Comparison of ENCODE assay signal across 8 cellular contexts in the genomic region with DNA sequence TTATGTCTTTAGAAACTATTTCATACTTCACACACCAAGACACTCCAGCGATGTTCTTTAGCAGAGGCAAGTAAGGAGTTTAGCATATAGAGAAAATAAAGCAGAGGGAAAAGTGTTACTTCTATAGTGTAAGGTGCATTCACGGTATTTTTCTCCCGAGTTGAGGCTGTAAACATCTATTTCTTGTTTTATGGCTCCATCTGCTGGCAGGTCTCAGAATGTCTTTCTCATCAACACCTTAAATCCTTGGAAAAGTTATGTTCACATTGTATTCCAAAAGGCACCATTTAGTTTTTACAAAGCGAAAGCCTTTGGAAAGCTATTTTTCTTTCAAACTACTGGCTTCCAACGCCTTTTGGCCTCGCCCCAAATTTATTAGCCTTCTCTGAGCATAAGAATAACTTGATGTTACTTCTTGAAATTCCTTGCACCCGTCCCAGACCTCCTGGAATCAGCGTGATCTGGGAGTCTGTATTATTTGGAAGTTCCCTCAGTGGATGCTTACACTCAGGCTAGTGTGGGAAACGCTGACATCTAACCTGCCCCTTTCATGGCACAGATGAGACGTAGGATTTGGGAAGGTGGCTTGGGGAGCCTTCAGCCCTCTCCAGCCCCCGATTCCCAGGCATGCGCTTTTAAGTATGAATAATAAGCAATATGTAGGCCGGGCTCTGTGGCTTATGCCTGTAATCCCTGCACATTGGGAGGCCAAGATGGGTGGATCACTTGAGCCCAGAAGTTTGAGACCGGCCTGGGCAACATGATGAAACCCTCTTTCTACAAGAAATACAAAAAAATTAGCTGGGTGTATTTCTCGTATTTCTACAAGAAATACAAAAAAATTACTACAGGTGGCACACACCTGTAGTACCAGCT. TPM values are rescaled to one million over a fixed set of nuclear protein-coding genes. Genes with fewer than 3 reads are reported as not detected.
DNase-seq lines count a peak whose midpoint lies in the region; ATAC-seq, FAIRE-seq and TF ChIP-seq lines count a peak whose summit lies in the region.

No MANE protein-coding gene starts in this region.

- CTCF ChIA-PET in HepG2 (lab: Yijun Ruan, JAX; ENCODE audit: low intra/inter-chr PET ratio, low total read pairs): interaction anchor here (0.7 to 1.7 kb wide), 7 partner anchors 55 to 309 kb away, joined by 3 to 17 read pairs (median 6); no protein-coding TSS in a partner anchor

- H3K27ac Mint-ChIP-seq in activated T-cell treated with anti-CD3 and anti-CD28 coated beads, Interleukin-2, amount 50 U/mL, for 24 hours: no peak overlapping the region

- no peak overlapping the region for H3K9ac ChIP-seq in HepG2 (ENCODE audit: insufficient read depth, low read depth, low read length)

- no peaks in the 10 kb centered on the region for H3K9me3 ChIP-seq in HepG2 (ENCODE audit: low read length)

- intact Hi-C loops in HepG2 (cut with micrococcal nuclease; ENCODE audit: unreplicated experiment): loop anchor here (1.0 kb wide), 2 partner anchors 288 to 309 kb away; no protein-coding TSS in a partner anchor

- peak; percentile 73 for TF ChIP-seq CTCF in HepG2 (CRISPR knock-in tag; IDR thresholded peaks at IDR 0.05)

- no peaks in the 10 kb centered on the region for H3K36me3 Mint-ChIP-seq in activated T-cell treated with anti-CD3 and anti-CD28 coated beads, Interleukin-2, amount 50 U/mL, for 24 hours (ENCODE audit: low read depth)

- no peaks in the 10 kb centered on the region for H3K9me3 Mint-ChIP-seq in activated T-cell treated with anti-CD3 and anti-CD28 coated beads, Interleukin-2, amount 50 U/mL, for 24 hours

- no peak overlapping the region for H3K27ac ChIP-seq in HepG2 (ENCODE audit: extremely low read length, insufficient read depth, low read length)

- TF ChIP-seq POLR2A in HepG2 (IDR thresholded peaks at IDR 0.05; ENCODE audit: insufficient read depth in 1 of 2, low read depth in 2 of 2, low read length in 2 of 2): no peak

- H3K79me2 ChIP-seq in HepG2 (ENCODE audit: insufficient read depth, low read length): no peaks in the 10 kb centered on the region

- ATAC-seq in HepG2: peak; percentile 67
- ATAC-seq in HG03342 (IDR thresholded peaks at IDR 0.05; ENCODE audit: unreplicated experiment): no peak

- H3K36me3 ChIP-seq in H7 (replicated peaks; ENCODE audit: control insufficient read depth, insufficient read depth, low read length) (no peaks in the 10 kb centered on the region), HepG2 (replicated peaks in 1 of 2; ENCODE audit: control insufficient read depth in 1 of 2, insufficient read depth in 2 of 2, low read length in 2 of 2) (no peaks in the 10 kb centered on the region)

- POLR2A ChIA-PET in HepG2 (lab: Yijun Ruan, JAX): no interaction called here

- peak; percentile 39; the same call in 1 of the 2 replicates for TF ChIP-seq RAD21 in HepG2 (CRISPR knock-in tag; IDR thresholded peaks at IDR 0.05)

- BruUV-seq in HepG2 (replicated peaks; lab: Mats Ljungman, UMichigan): no TSS peak

- TF ChIP-seq EP300 in HepG2 (IDR thresholded peaks at IDR 0.05; ENCODE audit: low read depth in 2 of 2, low read length in 2 of 2) (no peak), HepG2 (CRISPR knock-in tag; IDR thresholded peaks at IDR 0.05; ENCODE audit: borderline replicate concordance) (no peak)

- H3K4me1 ChIP-seq in HepG2 (ENCODE audit: insufficient read depth, low read length): no peaks in the 10 kb centered on the region

- peaks cover 2% of the 10 kb centered on the region; the same call in 1 of the 2 replicates for H3K27me3 ChIP-seq in H7 (ENCODE audit: control insufficient read depth, insufficient read depth, low read length)
- peaks cover 2 to 23% of the 10 kb centered on the region in 2 experiments for H3K27me3 ChIP-seq in HepG2 (ENCODE audit: control insufficient read depth in 1 of 2, insufficient read depth in 2 of 2, low read length in 2 of 2)

- DNase-seq in DMS 273 treated with DMSO at 0.1 percent for 48 hours (lab: John Stamatoyannopoulos, UW) (peak; percentile 4), H7 (peak; percentile 73), NCI-H526 treated with DMSO at 0.1 percent for 48 hours (lab: John Stamatoyannopoulos, UW) (peak; percentile 20), T47D (ENCODE audit: low read depth in 1 of 2, low spot score in 1 of 2) (peak; percentile 82 to 85), HepG2 (ENCODE audit: low spot score) (peak; percentile 52)
- DNase-seq in activated CD8-positive, alpha-beta memory T cell treated with anti-CD3 and anti-CD28 coated beads, Interleukin-2, amount 50 U/mL, for 48 hours: no peak
- DNase-seq in activated T-cell treated with anti-CD3 and anti-CD28 coated beads, Interleukin-2, amount 50 U/mL, for 24 hours: no peak

- WGBS in HepG2 (ENCODE audit: low lambda C conversion rate): 25% methylated on average over 10 of the region's 15 CpGs

- H3K27me3 Mint-ChIP-seq in activated T-cell treated with anti-CD3 and anti-CD28 coated beads, Interleukin-2, amount 50 U/mL, for 24 hours: peaks cover 30% of the 10 kb centered on the region

- H3K4me3 Mint-ChIP-seq in activated T-cell treated with anti-CD3 and anti-CD28 coated beads, Interleukin-2, amount 50 U/mL, for 24 hours: no peak overlapping the region

- H3K4me3 ChIP-seq in H7 (ENCODE audit: insufficient read depth, low read depth, low read length) (no peak overlapping the region), HepG2 (replicated peaks in 1 of 3; ENCODE audit: insufficient read depth in 1 of 3, low read depth in 2 of 3, low read length in 3 of 3) (no peak overlapping the region)

- no peak overlapping the region for H2AFZ ChIP-seq in HepG2 (ENCODE audit: low read length)

- peaks cover 2% of the 10 kb centered on the region for H3K4me1 Mint-ChIP-seq in activated T-cell treated with anti-CD3 and anti-CD28 coated beads, Interleukin-2, amount 50 U/mL, for 24 hours (ENCODE audit: low read depth)

- no peaks in the 10 kb centered on the region for H4K20me1 ChIP-seq in HepG2 (ENCODE audit: insufficient read depth, low read length)

- H3K4me2 ChIP-seq in HepG2 (ENCODE audit: low read depth, low read length): no peak overlapping the region

- in situ Hi-C loops in T47D (cut with HindIII; ENCODE audit: low pct_unique_long_range_greater_than_20kb, low sequenced_read_pairs): no loop called here
- in situ Hi-C loops in HepG2 (cut with HindIII; ENCODE audit: extremely low pct_ligation_motif_present, low pct_unique_long_range_greater_than_20kb): loop anchor here (5.0 kb wide), 1 partner anchor 288 kb away; no protein-coding TSS in a partner anchor

- peak; percentile 85 for FAIRE-seq in HepG2 (lab: Jason Lieb, UNC)

TF ChIP-seq in HepG2, 621 proteins besides CTCF, POLR2A, EP300 and RAD21:
- no peak for TF ChIP-seq NR2F2 (IDR thresholded peaks at IDR 0.05; ENCODE audit: borderline replicate concordance, low read depth)
- TF ChIP-seq STAG1 (CRISPR knock-in tag; IDR thresholded peaks at IDR 0.05): peak; percentile 85
- no peak for TF ChIP-seq MAZ (IDR thresholded peaks at IDR 0.05; ENCODE audit: borderline replicate concordance, low read depth, low read length)
- TF ChIP-seq MAZ (CRISPR knock-in tag; IDR thresholded peaks at IDR 0.05; ENCODE audit: low read depth): no peak
- TF ChIP-seq ZNF644 (CRISPR knock-in tag; IDR thresholded peaks at IDR 0.05; ENCODE audit: low read depth): no peak
- no peak for TF ChIP-seq ZZZ3 (CRISPR knock-in tag; IDR thresholded peaks at IDR 0.05; ENCODE audit: borderline replicate concordance)
- 0 out of 2 replicates have a peak, but pooled peaks have one; percentile 20 for TF ChIP-seq FOXA3 (CRISPR knock-in tag; IDR thresholded peaks at IDR 0.05)
- TF ChIP-seq SMC3 (IDR thresholded peaks at IDR 0.05; ENCODE audit: low read length): peak; percentile 59
- no peak for TF ChIP-seq ZFP91 (CRISPR knock-in tag; IDR thresholded peaks at IDR 0.05; ENCODE audit: borderline replicate concordance)
- TF ChIP-seq ZNF879 (CRISPR knock-in tag; IDR thresholded peaks at IDR 0.05): no peak

RNA-seq across cellular contexts. Expression of gene PIWIL1, which starts 1.9 kb away (rescaled TPM):
- total RNA-seq in H7 (2014; rRNA removed; shearing (Covaris generic)): not detected in 2 replicates
- total RNA-seq in HepG2 (2016; rRNA removed; fragmentation: Illumina TruSeq; extraction: Trizol): not detected in 2 replicates
- not detected in 2 replicates for total RNA-seq in HepG2 (2016; cell fraction: cytosol; rRNA removed; fragmentation: Illumina TruSeq; extraction: Trizol; ENCODE audit: low read depth)
- not detected in 2 replicates for total RNA-seq in HepG2 (2016; cell fraction: insoluble cytoplasmic fraction; rRNA removed; fragmentation: Illumina TruSeq; extraction: Trizol)
- total RNA-seq in HepG2 (2016; cell fraction: membrane; rRNA removed; fragmentation: Illumina TruSeq; extraction: Trizol): not detected in 2 replicates
- not detected in 2 replicates for total RNA-seq in HepG2 (2016; cell fraction: nucleus; rRNA removed; fragmentation: Illumina TruSeq; extraction: Trizol)
- polyA plus RNA-seq in HepG2 (2011; rRNA removed): not detected in 2 replicates
- not detected in 2 replicates for polyA plus RNA-seq in HepG2 (2011; cell fraction: cytosol; rRNA removed)
- not detected in 2 replicates for polyA plus RNA-seq in HepG2 (2011; cell fraction: nucleus; rRNA removed)
- polyA plus RNA-seq in HepG2 (2012): not detected in 2 replicates
- polyA plus RNA-seq in HepG2 (2016; cell fraction: cytosol; fragmentation: Illumina TruSeq; extraction: Trizol; ENCODE audit: low read depth): not detected in 2 replicates
- not detected in 2 replicates for polyA plus RNA-seq in HepG2 (2016; cell fraction: insoluble cytoplasmic fraction; fragmentation: Illumina TruSeq; extraction: Trizol; ENCODE audit: low read depth)
- polyA plus RNA-seq in HepG2 (2016; cell fraction: membrane; fragmentation: Illumina TruSeq; extraction: Trizol; ENCODE audit: low read depth): not detected in 2 replicates
- not detected in 2 replicates for polyA plus RNA-seq in HepG2 (2016; cell fraction: nucleus; fragmentation: Illumina TruSeq; extraction: Trizol; ENCODE audit: insufficient read depth, low read depth)
- polyA minus RNA-seq in HepG2 (2011; rRNA and poly(A)+ RNA removed; ENCODE audit: low replicate concordance): not detected in 2 replicates
- polyA minus RNA-seq in HepG2 (2011; cell fraction: cytosol; rRNA and poly(A)+ RNA removed): not detected in 2 replicates
- not detected in 2 replicates for polyA minus RNA-seq in HepG2 (2011; cell fraction: nucleus; rRNA and poly(A)+ RNA removed)

Comparison
In these comparisons a context has a peak if more than half of its experiments do, and no peak if none do; other contexts are left out.
1. DNase-seq: peak in DMS 273 treated with DMSO at 0.1 percent for 48 hours (single experiment), H7 (single experiment), NCI-H526 treated with DMSO at 0.1 percent for 48 hours (single experiment), T47D (2 of 2) and HepG2 (single experiment); none in activated CD8-positive, alpha-beta memory T cell treated with anti-CD3 and anti-CD28 coated beads, Interleukin-2, amount 50 U/mL, for 48 hours (single experiment) and activated T-cell treated with anti-CD3 and anti-CD28 coated beads, Interleukin-2, amount 50 U/mL, for 24 hours (single experiment).